In the genomic region with DNA sequence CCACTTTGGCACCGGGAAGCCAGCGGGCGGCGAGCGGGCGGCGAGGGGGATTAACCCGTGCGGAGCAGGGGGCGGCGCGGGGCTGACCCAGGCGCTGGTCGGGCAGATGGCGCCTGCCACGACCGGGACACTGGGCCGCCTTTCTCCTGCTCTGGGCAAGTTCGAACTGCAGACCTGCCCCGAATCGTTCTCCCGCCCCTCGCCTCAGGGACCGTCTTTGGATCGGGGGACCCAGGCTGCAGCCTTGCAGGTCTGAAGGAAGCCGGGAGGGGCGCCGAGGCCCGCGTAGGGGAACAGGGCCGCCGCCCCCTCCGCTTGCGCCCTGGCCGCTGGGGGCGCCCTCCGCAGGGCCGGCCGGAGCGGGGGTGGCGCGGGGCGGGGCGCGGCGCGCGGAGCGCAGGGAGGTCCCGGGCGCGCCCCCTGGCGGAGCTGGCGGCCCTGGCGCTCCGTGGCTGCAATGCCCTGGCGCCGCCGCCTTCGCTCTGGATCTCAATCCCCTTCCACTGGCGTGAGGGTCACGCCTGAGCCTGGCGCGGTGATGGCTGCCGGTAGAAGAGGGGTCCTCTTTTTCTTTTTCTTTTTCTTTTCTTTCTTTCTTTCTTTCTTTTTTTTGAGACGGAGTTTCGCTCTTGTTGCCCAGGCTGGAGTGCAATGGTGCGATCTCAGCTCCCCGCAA, we compare ENCODE assay signal across 8 cellular contexts. TPM values are rescaled to one million over a fixed set of nuclear protein-coding genes. Genes with fewer than 3 reads are reported as not detected.
DNase-seq lines count a peak whose midpoint lies in the region; ATAC-seq lines count a peak whose summit lies in the region.

No MANE protein-coding gene starts in this region.

- H3K9me3 ChIP-seq in endocrine pancreas (ENCODE audit: control insufficient read depth, low read length): no peaks in the 10 kb centered on the region

- ATAC-seq in HG03175 (IDR thresholded peaks at IDR 0.05; ENCODE audit: unreplicated experiment): peak; percentile 71

- DNase-seq in NCI-H524 (lab: John Stamatoyannopoulos, UW) (peak; percentile 78 to 89), NCI-H524 treated with DMSO at 0.1 percent for 48 hours (lab: John Stamatoyannopoulos, UW) (no peak), NCI-H774 (lab: John Stamatoyannopoulos, UW) (peak; percentile 46), mesenteric fat pad (ENCODE audit: low spot score) (peak; percentile 96)
- peak; percentile 62 to 72 (median 71) for DNase-seq in activated CD8-positive, alpha-beta memory T cell treated with anti-CD3 and anti-CD28 coated beads for 48 hours (ENCODE audit: low read depth in 2 of 3, low spot score in 2 of 3)
- DNase-seq in stimulated activated CD8-positive, alpha-beta memory T cell treated with anti-CD3 and anti-CD28 coated beads, Interleukin-15, amount 100 ng/mL, for 1 hour (ENCODE audit: low read depth): peak; percentile 60

- H3K27me3 ChIP-seq in endocrine pancreas (ENCODE audit: control insufficient read depth, insufficient read depth, low read length): no peaks in the 10 kb centered on the region

- no peaks in the 10 kb centered on the region for H3K4me1 ChIP-seq in endocrine pancreas (ENCODE audit: control insufficient read depth, insufficient read depth, low read length)

- H3K36me3 ChIP-seq in endocrine pancreas (ENCODE audit: control insufficient read depth, insufficient read depth, low read length): no peaks in the 10 kb centered on the region

- H3K9ac ChIP-seq in endocrine pancreas (ENCODE audit: control insufficient read depth, insufficient read depth, low read length): peak overlapping the region; percentile 10

- no peak overlapping the region for H3K4me3 ChIP-seq in endocrine pancreas (ENCODE audit: control insufficient read depth, insufficient read depth, low read length)

RNA-seq across cellular contexts. Expression of a gene that starts 0.4 kb away (rescaled TPM):
- total RNA-seq in mesenteric fat pad: 58.2 TPM
